ENCODE assay signal across 21 cellular contexts in genomic region chr12:122515275-122515674, GRCh38.
"Had no signal": no experiment of that assay in that cellular context is flagged by ENCODE, and none has a peak within 500 bp of the region (broad histone marks: within the 10 kb centered on the region; RNA-seq: fewer than 3 reads in every experiment).

No MANE protein-coding gene starts in this region.

- H3K27ac ChIP-seq: coronary artery, neutrophil, spleen, tibial artery, uterus, VCaP had no signal

- H3K4me3 Mint-ChIP-seq: central memory CD8-positive, alpha-beta T cell; mesothelial cell of epicardium; natural killer cell treated with Interleukin-12 subunit alpha and Interleukin-12 subunit beta and Interleukin-15 and Interleukin-18, amount 100 ng/mL, for 72 hours had no signal

- H3K27me3 Mint-ChIP-seq: central memory CD8-positive, alpha-beta T cell; natural killer cell treated with Interleukin-12 subunit alpha and Interleukin-12 subunit beta and Interleukin-15 and Interleukin-18, amount 100 ng/mL, for 72 hours had no signal

- FAIRE-seq: endometrium, keratinocyte had no signal

- DNase-seq: activated CD4-positive, alpha-beta T cell treated with anti-CD3 and anti-CD28 coated beads for 1 hour; activated CD4-positive, alpha-beta T cell treated with anti-CD3 and anti-CD28 coated beads, Interleukin-2, amount 50 U/mL, for 4 hours; activated gamma-delta T cell treated with Interleukin-2 at 50 U/mL for 16 hours; anterior cingulate cortex; brain microvascular endothelial cell; erythroblast; foreskin melanocyte; spleen; stimulated activated naive CD4-positive, alpha-beta T cell treated with Interleukin-2 at 50 U/mL for 16 hours; substantia nigra; tibial artery; uterus had no signal

- H3K27ac Mint-ChIP-seq: mesothelial cell of epicardium; natural killer cell treated with Interleukin-12 subunit alpha and Interleukin-12 subunit beta and Interleukin-15 and Interleukin-18, amount 100 ng/mL, for 72 hours had no signal

- H3K9me3 ChIP-seq: neutrophil, spleen, tibial artery, uterus had no signal

- H3K36me3 ChIP-seq: uterus had no signal

- H3K4me1 Mint-ChIP-seq: mesothelial cell of epicardium had no signal

- H3K4me1 ChIP-seq: tibial artery had no signal

- ATAC-seq: natural killer cell treated with Interleukin-12 subunit alpha and Interleukin-12 subunit beta and Interleukin-15 and Interleukin-18, amount 100 ng/mL, for 72 hours had no signal

- H3K9me3 Mint-ChIP-seq: central memory CD8-positive, alpha-beta T cell; mesothelial cell of epicardium; natural killer cell treated with Interleukin-12 subunit alpha and Interleukin-12 subunit beta and Interleukin-15 and Interleukin-18, amount 100 ng/mL, for 72 hours had no signal

- H3K27me3 ChIP-seq: brain microvascular endothelial cell, neutrophil, spleen, tibial artery, uterus had no signal

- H3K4me3 ChIP-seq: coronary artery, lung, spleen, tibial artery, uterus had no signal
